In the genomic region with DNA sequence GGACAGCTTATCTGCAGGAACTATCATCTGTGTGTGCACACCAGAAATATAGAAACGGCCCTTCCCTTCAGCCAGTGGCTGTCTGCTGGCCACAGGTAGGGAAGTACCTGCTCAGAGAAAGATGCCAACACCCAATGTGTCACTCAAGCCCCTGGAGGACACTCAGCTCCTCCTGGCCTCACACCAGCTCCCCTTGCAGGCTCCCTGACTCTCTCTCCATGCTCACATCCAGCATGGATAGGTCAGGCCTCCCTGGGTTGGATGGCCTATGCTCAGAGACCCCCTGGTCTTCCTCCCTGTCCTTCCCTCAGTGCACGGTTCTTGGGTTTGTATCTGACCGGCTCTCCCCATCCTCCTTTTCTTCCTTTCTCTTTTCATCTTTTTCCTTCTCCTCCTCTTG, we compare ENCODE assay signal across 27 cellular contexts.
"Had no signal": no experiment of that assay in that cellular context is flagged by ENCODE, and none has a peak within 500 bp of the region (broad histone marks: within the 10 kb centered on the region; RNA-seq: fewer than 3 reads in every experiment).

No MANE protein-coding gene starts in this region.

- H3K27ac ChIP-seq: left lung, lower lobe of right lung, ovary, right atrium auricular region, right lobe of liver, stomach, testis, thyroid gland, transverse colon, upper lobe of left lung, vagina had no signal

- H3K27ac Mint-ChIP-seq: immature natural killer cell; natural killer cell treated with Interleukin-12 subunit alpha and Interleukin-12 subunit beta and Interleukin-15 and Interleukin-18, amount 100 ng/mL, for 72 hours; progenitor cell of endocrine pancreas; stimulated activated naive B cell treated with anti-CD40 and anti-IgM and Interleukin-4, amounts not matched to agents 10 μg/mL and 1 μg/mL and 100 μg/mL, for 72 hours had no signal

- H3K27me3 ChIP-seq: left lung, ovary, right atrium auricular region, right lobe of liver, testis, thyroid gland, transverse colon, upper lobe of left lung, vagina had no signal

- H3K27me3 Mint-ChIP-seq: naive thymus-derived CD4-positive, alpha-beta T cell; natural killer cell treated with Interleukin-12 subunit alpha and Interleukin-12 subunit beta and Interleukin-15 and Interleukin-18, amount 100 ng/mL, for 72 hours; progenitor cell of endocrine pancreas; stimulated activated naive B cell treated with anti-CD40 and anti-IgM and Interleukin-4, amounts not matched to agents 10 μg/mL and 1 μg/mL and 100 μg/mL, for 72 hours had no signal

- H3K4me1 Mint-ChIP-seq: immature natural killer cell; stimulated activated naive B cell treated with anti-CD40 and anti-IgM and Interleukin-4, amounts not matched to agents 10 μg/mL and 1 μg/mL and 100 μg/mL, for 72 hours had no signal

- H3K36me3 Mint-ChIP-seq: natural killer cell treated with Interleukin-12 subunit alpha and Interleukin-12 subunit beta and Interleukin-15 and Interleukin-18, amount 100 ng/mL, for 72 hours had no signal

- H3K4me3 Mint-ChIP-seq: immature natural killer cell; naive thymus-derived CD4-positive, alpha-beta T cell; natural killer cell treated with Interleukin-12 subunit alpha and Interleukin-12 subunit beta and Interleukin-15 and Interleukin-18, amount 100 ng/mL, for 72 hours; stimulated activated naive B cell treated with anti-CD40 and anti-IgM and Interleukin-4, amounts not matched to agents 10 μg/mL and 1 μg/mL and 100 μg/mL, for 72 hours had no signal

- H3K4me1 ChIP-seq: lower lobe of right lung, right atrium auricular region, right lobe of liver, stomach, testis, transverse colon, upper lobe of left lung, vagina had no signal

- DNase-seq: hypothalamus; immature natural killer cell; kidney; left colon; left lung; lower lobe of right lung; mesendoderm; midbrain; mucosa of descending colon; naive thymus-derived CD4-positive, alpha-beta T cell; occipital lobe; ovary; stimulated activated CD4-positive, alpha-beta T cell treated with anti-CD3 and anti-CD28 coated beads, Interleukin-1b, Interleukin-23, amount 100 ng/mL, for 48 hours; stimulated activated CD4-positive, alpha-beta T cell treated with anti-CD3 and anti-CD28 coated beads, Interleukin-2, amount 100 ng/mL, for 48 hours; stimulated activated naive B cell treated with anti-CD40 and anti-IgM and Interleukin-4, amounts not matched to agents 10 μg/mL and 1 μg/mL and 100 μg/mL, for 72 hours; stimulated activated naive CD8-positive, alpha-beta T cell treated with anti-CD3 and anti-CD28 coated beads, Interleukin-15, Interleukin-2, amounts not matched to agents 100 U/mL and 50 U/mL, for 24 hours; stomach; testis; thyroid gland; transverse colon; upper lobe of left lung had no signal

- H3K9me3 ChIP-seq: lower lobe of right lung, mucosa of descending colon, right lobe of liver, testis, thyroid gland, transverse colon, vagina had no signal

- H3K36me3 ChIP-seq: left lung, lower lobe of right lung, ovary, right atrium auricular region, right lobe of liver, stomach, thyroid gland, transverse colon, upper lobe of left lung, vagina had no signal

- H3K4me2 ChIP-seq: smooth muscle cell had no signal

- ATAC-seq: left colon; left lung; lower lobe of right lung; mucosa of descending colon; naive thymus-derived CD4-positive, alpha-beta T cell; natural killer cell treated with Interleukin-12 subunit alpha and Interleukin-12 subunit beta and Interleukin-15 and Interleukin-18, amount 100 ng/mL, for 72 hours; right lobe of liver; stimulated activated naive B cell treated with anti-CD40 and anti-IgM and Interleukin-4, amounts not matched to agents 10 μg/mL and 1 μg/mL and 100 μg/mL, for 72 hours; stimulated activated naive CD8-positive, alpha-beta T cell treated with anti-CD3 and anti-CD28 coated beads, Interleukin-15, Interleukin-2, amounts not matched to agents 100 U/mL and 50 U/mL, for 24 hours had no signal

- H3K9me3 Mint-ChIP-seq: immature natural killer cell; natural killer cell treated with Interleukin-12 subunit alpha and Interleukin-12 subunit beta and Interleukin-15 and Interleukin-18, amount 100 ng/mL, for 72 hours had no signal

- H3K4me3 ChIP-seq: left lung, lower lobe of right lung, mucosa of descending colon, ovary, right atrium auricular region, right lobe of liver, smooth muscle cell, stomach, testis, thyroid gland, transverse colon, upper lobe of left lung, vagina had no signal
